In genomic region chr9:6764570-6765334, GRCh38 we compare ENCODE assay signal across 15 cellular contexts.
DNase-seq lines count a peak whose midpoint lies in the region; ATAC-seq lines count a peak whose summit lies in the region.
"Had no signal": no experiment of that assay in that cellular context is flagged by ENCODE, and none has a peak within 500 bp of the region (broad histone marks: within the 10 kb centered on the region; RNA-seq: fewer than 3 reads in every experiment).

No MANE protein-coding gene starts in this region.

- peak overlapping the region; percentile 5 for H3K4me3 Mint-ChIP-seq in activated naive CD8-positive, alpha-beta T cell
- no peak overlapping the region for H3K4me3 Mint-ChIP-seq in activated naive CD8-positive, alpha-beta T cell treated with anti-CD3 and anti-CD28 coated beads, Interleukin-2, amount 50 U/mL, for 24 hours
- no peak overlapping the region for H3K4me3 Mint-ChIP-seq in central memory CD8-positive, alpha-beta T cell
- H3K4me3 Mint-ChIP-seq in stimulated activated naive B cell treated with anti-CD40 and anti-IgM and Interleukin-4, amounts not matched to agents 10 μg/mL and 1 μg/mL and 100 μg/mL, for 72 hours: peak overlapping the region in 1 of 2 donors; percentile 4

- no peak overlapping the region for H3K27ac Mint-ChIP-seq in activated naive CD8-positive, alpha-beta T cell
- H3K27ac Mint-ChIP-seq in activated naive CD8-positive, alpha-beta T cell treated with anti-CD3 and anti-CD28 coated beads, Interleukin-2, amount 50 U/mL, for 24 hours: no peak overlapping the region
- H3K27ac Mint-ChIP-seq in central memory CD8-positive, alpha-beta T cell (ENCODE audit: low read depth): peak overlapping the region; percentile 10
- H3K27ac Mint-ChIP-seq in stimulated activated naive B cell treated with anti-CD40 and anti-IgM and Interleukin-4, amounts not matched to agents 10 μg/mL and 1 μg/mL and 100 μg/mL, for 72 hours: peak overlapping the region; percentile 4

- no peak overlapping the region for H3K9ac ChIP-seq in HUES48 (ENCODE audit: low read depth, low read length)
- H3K9ac ChIP-seq: parathyroid adenoma had no signal

- no peaks in the 10 kb centered on the region for H3K27me3 ChIP-seq in HUES48 (ENCODE audit: control insufficient read depth, insufficient read depth, low read length)

- DNase-seq in activated naive CD8-positive, alpha-beta T cell treated with anti-CD3 and anti-CD28 coated beads, Interleukin-2, amount 50 U/mL, for 24 hours: no peak
- no peak for DNase-seq in central memory CD8-positive, alpha-beta T cell (ENCODE audit: low spot score in 2 of 2)
- DNase-seq in stimulated activated naive B cell treated with anti-CD40 and anti-IgM and Interleukin-4, amounts not matched to agents 10 μg/mL and 1 μg/mL and 100 μg/mL, for 72 hours: no peak
- DNase-seq in T-helper 9 cell (no peak), NCI-H526 (lab: John Stamatoyannopoulos, UW) (no peak)
- DNase-seq in stimulated activated naive CD8-positive, alpha-beta T cell treated with anti-CD3 and anti-CD28 coated beads, Interleukin-15, Interleukin-2, amounts not matched to agents 100 U/mL and 50 U/mL, for 24 hours: no peak
- DNase-seq: activated naive CD4-positive, alpha-beta T cell treated with anti-CD3 and anti-CD28 coated beads, Interleukin-2, amount 50 U/mL, for 16 hours; DMS 273 treated with DMSO at 0.1 percent for 48 hours; hippocampal formation; NCI-H2107; NCI-H748 treated with DMSO at 0.1 percent for 48 hours; WERI-Rb-1 had no signal

- H3K4me3 ChIP-seq in HUES48 (ENCODE audit: low read depth, low read length): no peak overlapping the region

- no peaks in the 10 kb centered on the region for H3K9me3 Mint-ChIP-seq in activated naive CD8-positive, alpha-beta T cell (ENCODE audit: low read depth)
- peaks cover 6% of the 10 kb centered on the region for H3K9me3 Mint-ChIP-seq in activated naive CD8-positive, alpha-beta T cell treated with anti-CD3 and anti-CD28 coated beads, Interleukin-2, amount 50 U/mL, for 24 hours
- H3K9me3 Mint-ChIP-seq in central memory CD8-positive, alpha-beta T cell: no peaks in the 10 kb centered on the region
- H3K9me3 Mint-ChIP-seq in stimulated activated naive B cell treated with anti-CD40 and anti-IgM and Interleukin-4, amounts not matched to agents 10 μg/mL and 1 μg/mL and 100 μg/mL, for 72 hours: peaks cover 5 to 6% of the 10 kb centered on the region in 2 donors

- H3K27me3 Mint-ChIP-seq in activated naive CD8-positive, alpha-beta T cell: no peaks in the 10 kb centered on the region
- no peaks in the 10 kb centered on the region for H3K27me3 Mint-ChIP-seq in activated naive CD8-positive, alpha-beta T cell treated with anti-CD3 and anti-CD28 coated beads, Interleukin-2, amount 50 U/mL, for 24 hours
- no peaks in the 10 kb centered on the region for H3K27me3 Mint-ChIP-seq in central memory CD8-positive, alpha-beta T cell
- no peaks in the 10 kb centered on the region for H3K27me3 Mint-ChIP-seq in stimulated activated naive B cell treated with anti-CD40 and anti-IgM and Interleukin-4, amounts not matched to agents 10 μg/mL and 1 μg/mL and 100 μg/mL, for 72 hours

- peaks cover 63% of the 10 kb centered on the region for H3K4me1 Mint-ChIP-seq in activated naive CD8-positive, alpha-beta T cell (ENCODE audit: low read depth)
- peaks cover 71% of the 10 kb centered on the region for H3K4me1 Mint-ChIP-seq in activated naive CD8-positive, alpha-beta T cell treated with anti-CD3 and anti-CD28 coated beads, Interleukin-2, amount 50 U/mL, for 24 hours
- peaks cover 65% of the 10 kb centered on the region for H3K4me1 Mint-ChIP-seq in central memory CD8-positive, alpha-beta T cell
- H3K4me1 Mint-ChIP-seq in stimulated activated naive B cell treated with anti-CD40 and anti-IgM and Interleukin-4, amounts not matched to agents 10 μg/mL and 1 μg/mL and 100 μg/mL, for 72 hours: peaks cover 48 to 87% of the 10 kb centered on the region in 2 donors

- peak overlapping the region; percentile 23 for H3K27ac ChIP-seq in HUES48 (ENCODE audit: low read depth, low read length)
- H3K27ac ChIP-seq: parathyroid adenoma, WERI-Rb-1 had no signal

- no peak for ATAC-seq in activated naive CD8-positive, alpha-beta T cell treated with anti-CD3 and anti-CD28 coated beads, Interleukin-2, amount 50 U/mL, for 24 hours
- no peak for ATAC-seq in central memory CD8-positive, alpha-beta T cell (replicated peaks; ENCODE audit: extremely low read depth, poor library complexity, severe bottlenecking)
- no peak for ATAC-seq in stimulated activated naive B cell treated with anti-CD40 and anti-IgM and Interleukin-4, amounts not matched to agents 10 μg/mL and 1 μg/mL and 100 μg/mL, for 72 hours (replicated peaks)
- ATAC-seq in stimulated activated naive CD8-positive, alpha-beta T cell treated with anti-CD3 and anti-CD28 coated beads, Interleukin-15, Interleukin-2, amounts not matched to agents 100 U/mL and 50 U/mL, for 24 hours: no peak

- H3K36me3 ChIP-seq in HUES48 (ENCODE audit: control insufficient read depth, insufficient read depth, low read length): no peaks in the 10 kb centered on the region
- H3K36me3 ChIP-seq: WERI-Rb-1 had no signal

- H3K9me3 ChIP-seq in HUES48 (ENCODE audit: control insufficient read depth, insufficient read depth, low read length): no peaks in the 10 kb centered on the region

- H3K36me3 Mint-ChIP-seq in activated naive CD8-positive, alpha-beta T cell: peaks cover 4% of the 10 kb centered on the region
- H3K36me3 Mint-ChIP-seq in activated naive CD8-positive, alpha-beta T cell treated with anti-CD3 and anti-CD28 coated beads, Interleukin-2, amount 50 U/mL, for 24 hours (ENCODE audit: low read depth): peaks cover 5% of the 10 kb centered on the region
- H3K36me3 Mint-ChIP-seq in central memory CD8-positive, alpha-beta T cell (ENCODE audit: insufficient read depth): peaks cover 6% of the 10 kb centered on the region
- peaks cover 11 to 19% of the 10 kb centered on the region in 2 donors for H3K36me3 Mint-ChIP-seq in stimulated activated naive B cell treated with anti-CD40 and anti-IgM and Interleukin-4, amounts not matched to agents 10 μg/mL and 1 μg/mL and 100 μg/mL, for 72 hours

- peaks cover 35% of the 10 kb centered on the region for H3K4me1 ChIP-seq in HUES48 (ENCODE audit: control insufficient read depth, insufficient read depth, low read length)
- H3K4me1 ChIP-seq: parathyroid adenoma had no signal

Comparison
In these comparisons a context has a peak if more than half of its experiments do, and no peak if none do; other contexts are left out.
1. H3K27ac Mint-ChIP-seq: peak in central memory CD8-positive, alpha-beta T cell (single experiment) and stimulated activated naive B cell treated with anti-CD40 and anti-IgM and Interleukin-4, amounts not matched to agents 10 μg/mL and 1 μg/mL and 100 μg/mL, for 72 hours (single experiment); none in activated naive CD8-positive, alpha-beta T cell (single experiment) and activated naive CD8-positive, alpha-beta T cell treated with anti-CD3 and anti-CD28 coated beads, Interleukin-2, amount 50 U/mL, for 24 hours (single experiment).